ENCODE assay signal across 8 cellular contexts in the genomic region with DNA sequence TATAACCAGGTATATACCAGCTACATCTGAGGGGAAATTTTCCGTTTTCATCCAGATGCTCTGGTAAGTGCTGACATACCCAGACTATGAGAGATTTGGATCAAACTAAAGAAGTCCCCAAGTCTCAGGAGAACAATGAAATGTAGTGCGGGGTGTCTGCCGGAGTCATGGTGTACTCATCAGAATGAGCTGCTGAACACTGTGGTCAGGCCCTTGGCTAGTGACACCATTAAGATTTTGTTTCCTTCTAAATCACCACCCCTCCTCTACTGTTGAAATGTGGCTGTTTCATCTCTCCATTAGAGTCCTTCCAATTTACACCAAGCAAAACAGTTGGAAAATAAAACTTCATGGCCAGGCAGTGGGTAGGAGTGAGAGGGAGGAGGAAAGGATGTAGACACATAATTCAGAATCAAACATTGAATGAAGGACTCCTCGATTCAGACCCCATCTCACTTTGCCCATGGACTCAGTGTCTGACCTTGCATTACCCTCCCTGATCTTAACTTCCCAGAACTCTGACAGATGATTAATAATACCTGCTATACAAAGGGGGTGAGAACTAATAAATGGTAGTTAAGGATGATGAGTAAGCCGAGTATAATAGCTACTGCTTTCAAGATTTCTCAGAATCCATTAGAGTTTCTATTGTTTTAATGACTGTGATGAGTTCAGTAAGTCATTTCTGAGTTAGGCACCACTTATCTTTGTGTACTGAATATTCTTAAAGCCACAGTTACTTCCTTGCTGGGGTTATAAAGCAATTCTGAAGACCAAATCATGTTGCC.
DNase-seq lines count a peak whose midpoint lies in the region; ATAC-seq and TF ChIP-seq lines count a peak whose summit lies in the region.
"Had no signal": no experiment of that assay in that cellular context is flagged by ENCODE, and none has a peak within 500 bp of the region (broad histone marks: within the 10 kb centered on the region; RNA-seq: fewer than 3 reads in every experiment).

No MANE protein-coding gene starts in this region.

- H3K9me3 Mint-ChIP-seq in HFFc6, result no peaks in the 10 kb centered on the region
- H3K9me3 Mint-ChIP-seq in naive thymus-derived CD8-positive, alpha-beta T cell, result no peaks in the 10 kb centered on the region

- H3K4me3 Mint-ChIP-seq in HFFc6, result peak overlapping the region; percentile 20
- H3K4me3 Mint-ChIP-seq in naive thymus-derived CD8-positive, alpha-beta T cell, result no peak overlapping the region

- TF ChIP-seq CTCF in HFFc6 (IDR thresholded peaks at IDR 0.05) (no peak), esophagus muscularis mucosa (IDR thresholded peaks at IDR 0.05) (no peak), sigmoid colon (IDR thresholded peaks at IDR 0.05) (no peak)

- H3K4me1 ChIP-seq in esophagus muscularis mucosa (peaks cover 27 to 38% (median 35%) of the 10 kb centered on the region in 4 donors), sigmoid colon (peaks cover 0 to 71% (median 49%) of the 10 kb centered on the region in 4 donors)

- no peak for TF ChIP-seq EP300 in esophagus muscularis mucosa (IDR thresholded peaks at IDR 0.05)
- no peak for TF ChIP-seq EP300 in sigmoid colon (IDR thresholded peaks at IDR 0.05)

- H3K9me3 ChIP-seq in esophagus muscularis mucosa, result no peaks in the 10 kb centered on the region
- H3K9me3 ChIP-seq in sigmoid colon, result no peaks in the 10 kb centered on the region
- H3K9me3 ChIP-seq: spleen had no signal

- WGBS in esophagus muscularis mucosa, result 77% methylated on average over 5 of the region's 5 CpGs
- WGBS in sigmoid colon, 2 donors, result 69 to 70% methylated on average over 5 of the region's 5 CpGs

- no peaks in the 10 kb centered on the region for H3K27me3 ChIP-seq in esophagus muscularis mucosa
- H3K27me3 ChIP-seq in sigmoid colon, result no peaks in the 10 kb centered on the region
- H3K27me3 ChIP-seq: spleen had no signal

- H3K36me3 ChIP-seq in esophagus muscularis mucosa (no peaks in the 10 kb centered on the region), sigmoid colon (no peaks in the 10 kb centered on the region)
- H3K36me3 ChIP-seq: spleen had no signal

- H3K27ac Mint-ChIP-seq in HFFc6, result peak overlapping the region; percentile 85
- no peak overlapping the region for H3K27ac Mint-ChIP-seq in naive thymus-derived CD8-positive, alpha-beta T cell

- no peak overlapping the region for H3K4me3 ChIP-seq in esophagus muscularis mucosa
- H3K4me3 ChIP-seq in sigmoid colon, result no peak overlapping the region
- H3K4me3 ChIP-seq: spleen had no signal

- H3K4me1 Mint-ChIP-seq in HFFc6 (ENCODE audit: low read depth), result peaks cover 65% of the 10 kb centered on the region
- peaks cover 0 to 20% (median 0%) of the 10 kb centered on the region in 4 donors for H3K4me1 Mint-ChIP-seq in naive thymus-derived CD8-positive, alpha-beta T cell

- peak; percentile 30 for DNase-seq in HFFc6
- DNase-seq in RPMI7951 (ENCODE audit: low read depth), result peak; percentile 44
- no peak for DNase-seq in esophagus muscularis mucosa (ENCODE audit: extremely low spot score)
- DNase-seq in sigmoid colon, result no peak
- DNase-seq in naive thymus-derived CD8-positive, alpha-beta T cell, result no peak
- DNase-seq: spleen had no signal

- H3K27me3 Mint-ChIP-seq in HFFc6 (ENCODE audit: insufficient read depth), result no peaks in the 10 kb centered on the region; the same call in 1 of the 2 replicates
- no peaks in the 10 kb centered on the region for H3K27me3 Mint-ChIP-seq in naive thymus-derived CD8-positive, alpha-beta T cell

- intact Hi-C loops in esophagus muscularis mucosa (cut with DNase I), result no loop called here
- intact Hi-C loops in sigmoid colon (cut with DNase I), result no loop called here

- TF ChIP-seq POLR2A in esophagus muscularis mucosa (IDR thresholded peaks at IDR 0.05; ENCODE audit: low read depth), result no peak
- TF ChIP-seq POLR2A in sigmoid colon (IDR thresholded peaks at IDR 0.05), result no peak

- peaks cover 6% of the 10 kb centered on the region for H3K36me3 Mint-ChIP-seq in HFFc6 (ENCODE audit: low read depth)
- H3K36me3 Mint-ChIP-seq in naive thymus-derived CD8-positive, alpha-beta T cell, result peaks cover 0 to 8% (median 6%) of the 10 kb centered on the region in 3 donors

- POLR2A ChIA-PET in naive thymus-derived CD8-positive, alpha-beta T cell (lab: Charles Lee), result no interaction called here

- ATAC-seq in GM19395 (IDR thresholded peaks at IDR 0.05; ENCODE audit: unreplicated experiment) (no peak), HG03571 (IDR thresholded peaks at IDR 0.05; ENCODE audit: unreplicated experiment) (no peak)
- no peak for ATAC-seq in naive thymus-derived CD8-positive, alpha-beta T cell

- H3K27ac ChIP-seq in esophagus muscularis mucosa (replicated peaks in 1 of 4) (peak overlapping the region; percentile 75 to 80 (median 77)), sigmoid colon (peak overlapping the region; percentile 78 to 91 (median 86))

Comparison
In these comparisons a context has a peak if more than half of its experiments do, and no peak if none do; other contexts are left out.
1. DNase-seq: peak in HFFc6 (single experiment) and RPMI7951 (single experiment); none in esophagus muscularis mucosa (single experiment), sigmoid colon (single experiment) and naive thymus-derived CD8-positive, alpha-beta T cell (0 of 10).